Comparison of ENCODE assay signal across 12 cellular contexts in genomic region chr14:98227000-98227726, GRCh38.
DNase-seq lines count a peak whose midpoint lies in the region; FAIRE-seq and TF ChIP-seq lines count a peak whose summit lies in the region.
"Had no signal": no experiment of that assay in that cellular context is flagged by ENCODE, and none has a peak within 500 bp of the region (broad histone marks: within the 10 kb centered on the region; RNA-seq: fewer than 3 reads in every experiment).

No MANE protein-coding gene starts in this region.

- no peaks in the 10 kb centered on the region for H3K79me2 ChIP-seq in OCI-LY3 (ENCODE audit: low read length)

- no peaks in the 10 kb centered on the region for H4K20me1 ChIP-seq in OCI-LY3 (ENCODE audit: insufficient read depth, low read length)
- H4K20me1 ChIP-seq: BLaER1 had no signal

- peak; percentile 87 for FAIRE-seq in GM12892 (lab: Jason Lieb, UNC)
- FAIRE-seq: endothelial cell of umbilical vein, RCC 7860 had no signal

- H3K27ac ChIP-seq in OCI-LY3 (ENCODE audit: low read length) (peak overlapping the region; percentile 84), adrenal gland (no peak overlapping the region), brain microvascular endothelial cell (no peak overlapping the region)
- H3K27ac ChIP-seq: BLaER1 had no signal

- H3K4me2 ChIP-seq in OCI-LY3 (ENCODE audit: low read length), result peak overlapping the region; percentile 15
- H3K4me2 ChIP-seq: BLaER1 had no signal

- DNase-seq in GM12892 (ENCODE audit: insufficient read length), result peak; percentile 12
- peak; percentile 79 for DNase-seq in activated effector memory CD4-positive, alpha-beta T cell treated with anti-CD3 and anti-CD28 coated beads, Interleukin-2, amount 50 U/mL, for 16 hours
- peak; percentile 62 to 76 for DNase-seq in stimulated activated CD4-positive, alpha-beta T cell treated with anti-CD3 and anti-CD28 coated beads, Interleukin-2, amount 100 ng/mL, for 24 hours
- no peak for DNase-seq in foreskin fibroblast
- no peak for DNase-seq in adrenal gland
- no peak for DNase-seq in brain microvascular endothelial cell
- no peak for DNase-seq in activated gamma-delta T cell (lab: John Stamatoyannopoulos, UW)
- DNase-seq: NCI-H1930 had no signal

- H3K4me1 ChIP-seq in OCI-LY3 (ENCODE audit: low read length) (peaks cover 29% of the 10 kb centered on the region), adrenal gland (replicated peaks in 1 of 2) (no peaks in the 10 kb centered on the region)

- no peak for TF ChIP-seq POLR2A in GM12892 (IDR thresholded peaks at IDR 0.05; ENCODE audit: low read depth, low read length)
- no peak for TF ChIP-seq POLR2A in adrenal gland (IDR thresholded peaks at IDR 0.05)

- no peak for TF ChIP-seq CTCF in OCI-LY3 (IDR thresholded peaks at IDR 0.05; ENCODE audit: low read depth, low read length)
- no peak for TF ChIP-seq CTCF in foreskin fibroblast (IDR thresholded peaks at IDR 0.05; ENCODE audit: low read depth, low read length)
- TF ChIP-seq CTCF in adrenal gland (IDR thresholded peaks at IDR 0.05), result no peak
- TF ChIP-seq CTCF in brain microvascular endothelial cell (IDR thresholded peaks at IDR 0.05; ENCODE audit: low read depth, low read length, missing control alignments), result no peak

- intact Hi-C loops in adrenal gland (cut with DNase I), result no loop called here

- peak overlapping the region; percentile 36 for H2AFZ ChIP-seq in OCI-LY3 (ENCODE audit: low read depth, low read length)

- WGBS in adrenal gland, 4 donors, result 50 to 71% (median 57%) methylated on average over 12 of the region's 12 CpGs

- H3K9ac ChIP-seq in OCI-LY3 (ENCODE audit: low read length), result peak overlapping the region; percentile 46; the same call in 1 of the 2 replicates
- H3K9ac ChIP-seq: BLaER1 had no signal

- peaks cover 8% of the 10 kb centered on the region for H3K36me3 ChIP-seq in OCI-LY3 (replicated peaks; ENCODE audit: low read depth, low read length)
- no peaks in the 10 kb centered on the region for H3K36me3 ChIP-seq in adrenal gland (replicated peaks in 1 of 2)
- no peaks in the 10 kb centered on the region for H3K36me3 ChIP-seq in brain microvascular endothelial cell (replicated peaks)
- H3K36me3 ChIP-seq: BLaER1 had no signal

- H3K27me3 ChIP-seq in OCI-LY3 (ENCODE audit: low read depth, low read length) (no peaks in the 10 kb centered on the region), adrenal gland (no peaks in the 10 kb centered on the region), brain microvascular endothelial cell (replicated peaks) (no peaks in the 10 kb centered on the region)
- H3K27me3 ChIP-seq: BLaER1 had no signal

- H3K4me3 ChIP-seq in OCI-LY3 (ENCODE audit: low read length), result no peak overlapping the region
- H3K4me3 ChIP-seq in foreskin fibroblast (ENCODE audit: low read depth in 1 of 2, low read length in 2 of 2), result no peak overlapping the region
- H3K4me3 ChIP-seq in adrenal gland, result no peak overlapping the region
- H3K4me3 ChIP-seq in brain microvascular endothelial cell (ENCODE audit: low read depth, low read length), result no peak overlapping the region
- H3K4me3 ChIP-seq: BLaER1 had no signal

- H3K9me3 ChIP-seq in OCI-LY3 (ENCODE audit: insufficient read depth, low read length) (no peaks in the 10 kb centered on the region), adrenal gland (replicated peaks in 1 of 3) (no peaks in the 10 kb centered on the region)

- in situ Hi-C loops in brain microvascular endothelial cell (cut with HindIII; ENCODE audit: low pct_ligation_motif_present, low sequenced_read_pairs), result no loop called here

Comparison
In these comparisons a context has a peak if more than half of its experiments do, and no peak if none do; other contexts are left out.
1. DNase-seq: peak in GM12892 (single experiment), activated effector memory CD4-positive, alpha-beta T cell treated with anti-CD3 and anti-CD28 coated beads, Interleukin-2, amount 50 U/mL, for 16 hours (single experiment) and stimulated activated CD4-positive, alpha-beta T cell treated with anti-CD3 and anti-CD28 coated beads, Interleukin-2, amount 100 ng/mL, for 24 hours (2 of 2); none in foreskin fibroblast (0 of 2), adrenal gland (0 of 7), brain microvascular endothelial cell (single experiment) and activated gamma-delta T cell (single experiment).